ENCODE assay signal across 16 cellular contexts in genomic region chr6:16706029-16706428, GRCh38. TPM values are rescaled to one million over a fixed set of nuclear protein-coding genes. Genes with fewer than 3 reads are reported as not detected.
DNase-seq lines count a peak whose midpoint lies in the region; TF ChIP-seq lines count a peak whose summit lies in the region.
"Had no signal": no experiment of that assay in that cellular context is flagged by ENCODE, and none has a peak within 500 bp of the region (broad histone marks: within the 10 kb centered on the region; RNA-seq: fewer than 3 reads in every experiment).

No MANE protein-coding gene starts in this region.

- H3K36me3 Mint-ChIP-seq in activated naive CD8-positive, alpha-beta T cell = peaks cover 9% of the 10 kb centered on the region
- peaks cover 29% of the 10 kb centered on the region for H3K36me3 Mint-ChIP-seq in activated naive CD8-positive, alpha-beta T cell treated with anti-CD3 and anti-CD28 coated beads for 36 hours
- H3K36me3 Mint-ChIP-seq in activated CD4-positive, alpha-beta memory T cell treated with anti-CD3 and anti-CD28 coated beads, Interleukin-2, amount 10 ng/mL, durations not matched to agents 7 days and 5 days (ENCODE audit: low read depth) = peaks cover 25% of the 10 kb centered on the region

- no peaks in the 10 kb centered on the region for H3K36me3 ChIP-seq in esophagus squamous epithelium
- no peaks in the 10 kb centered on the region for H3K36me3 ChIP-seq in spleen
- H3K36me3 ChIP-seq: left ventricle myocardium inferior, thyroid gland had no signal

- H3K9me3 ChIP-seq in esophagus squamous epithelium (no peaks in the 10 kb centered on the region), spleen (no peaks in the 10 kb centered on the region)
- H3K9me3 ChIP-seq: left ventricle myocardium inferior, thyroid gland had no signal

- peak overlapping the region; percentile 59 to 82 (median 74) for H3K27ac ChIP-seq in esophagus squamous epithelium
- H3K27ac ChIP-seq in spleen = peak overlapping the region in 6 of 8 donors; percentile 59 to 87 (median 76)
- H3K27ac ChIP-seq: C4-2B, left ventricle myocardium inferior, thyroid gland had no signal

- H3K4me1 Mint-ChIP-seq in activated naive CD8-positive, alpha-beta T cell (ENCODE audit: low read depth) = peaks cover 54% of the 10 kb centered on the region
- H3K4me1 Mint-ChIP-seq in activated naive CD8-positive, alpha-beta T cell treated with anti-CD3 and anti-CD28 coated beads for 36 hours = peaks cover 46% of the 10 kb centered on the region
- peaks cover 71% of the 10 kb centered on the region for H3K4me1 Mint-ChIP-seq in activated CD4-positive, alpha-beta memory T cell treated with anti-CD3 and anti-CD28 coated beads, Interleukin-2, amount 10 ng/mL, durations not matched to agents 7 days and 5 days

- no peaks in the 10 kb centered on the region for H3K27me3 Mint-ChIP-seq in activated naive CD8-positive, alpha-beta T cell
- no peaks in the 10 kb centered on the region for H3K27me3 Mint-ChIP-seq in activated naive CD8-positive, alpha-beta T cell treated with anti-CD3 and anti-CD28 coated beads for 36 hours
- no peaks in the 10 kb centered on the region for H3K27me3 Mint-ChIP-seq in activated CD4-positive, alpha-beta memory T cell treated with anti-CD3 and anti-CD28 coated beads, Interleukin-2, amount 10 ng/mL, durations not matched to agents 7 days and 5 days

- 63 to 75% methylated on average over 4 of the region's 4 CpGs for WGBS in esophagus squamous epithelium, 2 donors
- WGBS in spleen, 5 donors = 87 to 97% (median 92%) methylated on average over 4 of the region's 4 CpGs

- POLR2A ChIA-PET in activated CD4-positive, alpha-beta memory T cell treated with anti-CD3 and anti-CD28 coated beads, Interleukin-2, amount 10 ng/mL, durations not matched to agents 7 days and 5 days (lab: Charles Lee) = interaction anchor here (1.0 to 1.6 kb wide), 3 partner anchors 10 to 269 kb away, joined by 3 to 5 read pairs (median 3); no protein-coding TSS in a partner anchor

- H3K9me3 Mint-ChIP-seq in activated naive CD8-positive, alpha-beta T cell (ENCODE audit: low read depth) = no peaks in the 10 kb centered on the region
- peaks cover 3% of the 10 kb centered on the region for H3K9me3 Mint-ChIP-seq in activated naive CD8-positive, alpha-beta T cell treated with anti-CD3 and anti-CD28 coated beads for 36 hours
- H3K9me3 Mint-ChIP-seq in activated CD4-positive, alpha-beta memory T cell treated with anti-CD3 and anti-CD28 coated beads, Interleukin-2, amount 10 ng/mL, durations not matched to agents 7 days and 5 days = peaks cover 2% of the 10 kb centered on the region

- H3K4me1 ChIP-seq in esophagus squamous epithelium (peaks cover 16 to 59% (median 28%) of the 10 kb centered on the region in 3 donors), spleen (peaks cover 7 to 68% (median 59%) of the 10 kb centered on the region in 6 donors)

- CTCF ChIA-PET in activated CD4-positive, alpha-beta memory T cell treated with anti-CD3 and anti-CD28 coated beads, Interleukin-2, amount 10 ng/mL, durations not matched to agents 7 days and 5 days (lab: Charles Lee) = interaction anchor here (2.0 kb wide), 1 partner anchor 57 kb away, joined by 6 read pairs; no protein-coding TSS in a partner anchor

- TF ChIP-seq CTCF in esophagus squamous epithelium (IDR thresholded peaks at IDR 0.05) (no peak), spleen (IDR thresholded peaks at IDR 0.05 in 8 of 11, conservative IDR thresholded peaks at IDR 0.05 in 3 of 11) (no peak), GM13976 (IDR thresholded peaks at IDR 0.05; ENCODE audit: borderline replicate concordance, control extremely low read depth, extremely low read depth, insufficient read depth, missing control alignments) (no peak)

- H3K27me3 ChIP-seq in esophagus squamous epithelium (no peaks in the 10 kb centered on the region), spleen (replicated peaks in 1 of 7) (no peaks in the 10 kb centered on the region)
- H3K27me3 ChIP-seq: thyroid gland had no signal

- in situ Hi-C loops in GM13976 (cut with MboI; ENCODE audit: low sequenced_read_pairs, unreplicated experiment) = no loop called here

- DNase-seq in activated naive CD8-positive, alpha-beta T cell treated with anti-CD3 and anti-CD28 coated beads for 36 hours = no peak
- no peak for DNase-seq in activated CD4-positive, alpha-beta memory T cell treated with anti-CD3 and anti-CD28 coated beads, Interleukin-2, amount 10 ng/mL, durations not matched to agents 7 days and 5 days
- DNase-seq in esophagus squamous epithelium (lab: John Stamatoyannopoulos, UW) (no peak), spleen (no peak), OCI-M1 (lab: John Stamatoyannopoulos, UW) (no peak), GM13976 (ENCODE audit: low spot score) (no peak), GM19240 (ENCODE audit: insufficient read length, low spot score) (no peak)
- DNase-seq: activated CD4-positive, alpha-beta T cell treated with anti-CD3 and anti-CD28 coated beads, Interleukin-2, amount 50 U/mL, for 1 hour; glutamatergic neuron; left ventricle myocardium inferior; NCI-H1105 treated with DMSO at 0.1 percent for 48 hours; occipital lobe; stimulated activated CD4-positive, alpha-beta T cell treated with anti-CD3 and anti-CD28 coated beads, Interleukin-15, amount 100 ng/mL, for 24 hours; thyroid gland had no signal

- peak overlapping the region; percentile 42 for H3K27ac Mint-ChIP-seq in activated naive CD8-positive, alpha-beta T cell
- no peak overlapping the region for H3K27ac Mint-ChIP-seq in activated naive CD8-positive, alpha-beta T cell treated with anti-CD3 and anti-CD28 coated beads for 36 hours
- peak overlapping the region; percentile 52 for H3K27ac Mint-ChIP-seq in activated CD4-positive, alpha-beta memory T cell treated with anti-CD3 and anti-CD28 coated beads, Interleukin-2, amount 10 ng/mL, durations not matched to agents 7 days and 5 days

- no peak overlapping the region for H3K4me3 Mint-ChIP-seq in activated naive CD8-positive, alpha-beta T cell
- H3K4me3 Mint-ChIP-seq in activated naive CD8-positive, alpha-beta T cell treated with anti-CD3 and anti-CD28 coated beads for 36 hours = no peak overlapping the region
- no peak overlapping the region for H3K4me3 Mint-ChIP-seq in activated CD4-positive, alpha-beta memory T cell treated with anti-CD3 and anti-CD28 coated beads, Interleukin-2, amount 10 ng/mL, durations not matched to agents 7 days and 5 days

- TF ChIP-seq POLR2A in esophagus squamous epithelium (IDR thresholded peaks at IDR 0.05) (no peak), spleen (IDR thresholded peaks at IDR 0.05) (no peak)

- intact Hi-C loops in esophagus squamous epithelium (cut with DNase I) (no loop called here), spleen (cut with DNase I; ENCODE audit: low total_unique reads) (no loop called here)

- H3K4me3 ChIP-seq in esophagus squamous epithelium (no peak overlapping the region), spleen (no peak overlapping the region)
- H3K4me3 ChIP-seq: left ventricle myocardium inferior, thyroid gland had no signal

RNA-seq across cellular contexts. Expression of gene ATXN1, which starts 55.2 kb away (rescaled TPM):
- total RNA-seq in activated naive CD8-positive, alpha-beta T cell treated with anti-CD3 and anti-CD28 coated beads for 36 hours = 10 to 100 TPM; 27.8 to 32.8 TPM
- total RNA-seq in activated CD4-positive, alpha-beta memory T cell treated with anti-CD3 and anti-CD28 coated beads, Interleukin-2, amount 10 ng/mL, durations not matched to agents 7 days and 5 days = 10 to 100 TPM; 83.1 to 89.4 TPM
- 10 to 100 TPM; 17.5 to 50.5 (median 28.5) TPM for total RNA-seq in esophagus squamous epithelium
- total RNA-seq in spleen = 100 to 1,000 TPM in 2 of 7 donors, 10 to 100 TPM in 5; 64.3 to 123 (median 80.5) TPM
- polyA plus RNA-seq in spleen = 1 to 10 TPM; 3.5 to 9.4 (median 5.1) TPM
